8 cellular contexts compared by ENCODE assay signal in genomic region chr22:40728731-40729189, GRCh38. TPM values are rescaled to one million over a fixed set of nuclear protein-coding genes. Genes with fewer than 3 reads are reported as not detected.
DNase-seq lines count a peak whose midpoint lies in the region; ATAC-seq and TF ChIP-seq lines count a peak whose summit lies in the region.

No MANE protein-coding gene starts in this region.

- peaks cover 39% of the 10 kb centered on the region for H3K4me1 Mint-ChIP-seq in activated naive CD8-positive, alpha-beta T cell treated with anti-CD3 and anti-CD28 coated beads, Interleukin-2, amount 10 ng/mL, durations not matched to agents 7 days and 5 days
- H3K4me1 Mint-ChIP-seq in progenitor cell of endocrine pancreas (ENCODE audit: low read depth): peaks cover 20% of the 10 kb centered on the region
- H3K4me1 Mint-ChIP-seq in CD14-positive monocyte: peaks cover 10% of the 10 kb centered on the region

- intact Hi-C loops in CD14-positive monocyte (cut with micrococcal nuclease): no loop called here

- DNase-seq in DMS 273 (lab: John Stamatoyannopoulos, UW; ENCODE audit: unreplicated experiment) (peak; percentile 88), SW480 (ENCODE audit: low spot score) (peak; percentile 64), progenitor cell of endocrine pancreas (ENCODE audit: low spot score, unreplicated experiment) (no peak), CD14-positive monocyte (ENCODE audit: low spot score) (no peak)
- peak; percentile 69 for DNase-seq in activated naive CD8-positive, alpha-beta T cell treated with anti-CD3 and anti-CD28 coated beads, Interleukin-2, amount 10 ng/mL, durations not matched to agents 7 days and 5 days

- peak overlapping the region; percentile 66 for H3K4me3 Mint-ChIP-seq in activated naive CD8-positive, alpha-beta T cell treated with anti-CD3 and anti-CD28 coated beads, Interleukin-2, amount 10 ng/mL, durations not matched to agents 7 days and 5 days
- no peak overlapping the region for H3K4me3 Mint-ChIP-seq in progenitor cell of endocrine pancreas (ENCODE audit: low read depth)
- no peak overlapping the region for H3K4me3 Mint-ChIP-seq in CD14-positive monocyte

- TF ChIP-seq CTCF in progenitor cell of endocrine pancreas (IDR thresholded peaks at IDR 0.05; ENCODE audit: unreplicated experiment): no peak
- TF ChIP-seq CTCF in CD14-positive monocyte (IDR thresholded peaks at IDR 0.05): no peak

- H3K27ac Mint-ChIP-seq in activated naive CD8-positive, alpha-beta T cell treated with anti-CD3 and anti-CD28 coated beads, Interleukin-2, amount 10 ng/mL, durations not matched to agents 7 days and 5 days: peak overlapping the region; percentile 99
- H3K27ac Mint-ChIP-seq in progenitor cell of endocrine pancreas (peak overlapping the region; percentile 46), CD14-positive monocyte (no peak overlapping the region)

- H3K9me3 Mint-ChIP-seq in activated naive CD8-positive, alpha-beta T cell treated with anti-CD3 and anti-CD28 coated beads, Interleukin-2, amount 10 ng/mL, durations not matched to agents 7 days and 5 days: peaks cover 1% of the 10 kb centered on the region
- H3K9me3 Mint-ChIP-seq in progenitor cell of endocrine pancreas (ENCODE audit: low read depth) (no peaks in the 10 kb centered on the region), CD14-positive monocyte (peaks cover 0 to 3% (median 0%) of the 10 kb centered on the region in 7 donors)

- peak; percentile 67 for ATAC-seq in activated naive CD8-positive, alpha-beta T cell treated with anti-CD3 and anti-CD28 coated beads, Interleukin-2, amount 10 ng/mL, durations not matched to agents 7 days and 5 days (ENCODE audit: low read depth)
- ATAC-seq in HG03469 (IDR thresholded peaks at IDR 0.05; ENCODE audit: unreplicated experiment): no peak
- no peak for ATAC-seq in GM21390 (IDR thresholded peaks at IDR 0.05; ENCODE audit: unreplicated experiment)
- ATAC-seq in HG03159 (IDR thresholded peaks at IDR 0.05; ENCODE audit: unreplicated experiment): no peak

- H3K27me3 Mint-ChIP-seq in activated naive CD8-positive, alpha-beta T cell treated with anti-CD3 and anti-CD28 coated beads, Interleukin-2, amount 10 ng/mL, durations not matched to agents 7 days and 5 days: no peaks in the 10 kb centered on the region
- H3K27me3 Mint-ChIP-seq in progenitor cell of endocrine pancreas (no peaks in the 10 kb centered on the region), CD14-positive monocyte (ENCODE audit: low read depth in 3 of 3) (peaks cover 3 to 5% (median 3%) of the 10 kb centered on the region in 3 donors)

- peaks cover 1% of the 10 kb centered on the region for H3K36me3 Mint-ChIP-seq in activated naive CD8-positive, alpha-beta T cell treated with anti-CD3 and anti-CD28 coated beads, Interleukin-2, amount 10 ng/mL, durations not matched to agents 7 days and 5 days
- no peaks in the 10 kb centered on the region for H3K36me3 Mint-ChIP-seq in progenitor cell of endocrine pancreas (ENCODE audit: insufficient read depth)
- H3K36me3 Mint-ChIP-seq in CD14-positive monocyte: no peaks in the 10 kb centered on the region

- POLR2A ChIA-PET in activated naive CD8-positive, alpha-beta T cell treated with anti-CD3 and anti-CD28 coated beads, Interleukin-2, amount 10 ng/mL, durations not matched to agents 7 days and 5 days (lab: Charles Lee): interaction anchor here (0.8 to 2.2 kb wide), 14 partner anchors 11 to 718 kb away, joined by 3 to 15 read pairs (median 4); partner anchors contain the start of genes RBX1, SLC25A17, ST13 and TOB2

RNA-seq across cellular contexts. Expression of gene MCHR1, which starts 49.5 kb away (rescaled TPM):
- not detected for total RNA-seq in activated naive CD8-positive, alpha-beta T cell treated with anti-CD3 and anti-CD28 coated beads, Interleukin-2, amount 10 ng/mL, durations not matched to agents 7 days and 5 days
- 0.19 and 0.38 TPM in 2 replicates for total RNA-seq in progenitor cell of endocrine pancreas
- under 1 TPM in 1 of 2 donors, not detected in 1; 0.05 TPM for polyA plus RNA-seq in CD14-positive monocyte

Comparison
In these comparisons a context has a peak if more than half of its experiments do, and no peak if none do; other contexts are left out.
1. DNase-seq: peak in DMS 273 (single experiment), SW480 (single experiment) and activated naive CD8-positive, alpha-beta T cell treated with anti-CD3 and anti-CD28 coated beads, Interleukin-2, amount 10 ng/mL, durations not matched to agents 7 days and 5 days (single experiment); none in progenitor cell of endocrine pancreas (single experiment) and CD14-positive monocyte (single experiment).
2. H3K27ac Mint-ChIP-seq: peak in activated naive CD8-positive, alpha-beta T cell treated with anti-CD3 and anti-CD28 coated beads, Interleukin-2, amount 10 ng/mL, durations not matched to agents 7 days and 5 days (single experiment) and progenitor cell of endocrine pancreas (single experiment); none in CD14-positive monocyte (0 of 7).